19 cellular contexts compared by ENCODE assay signal in the genomic region with DNA sequence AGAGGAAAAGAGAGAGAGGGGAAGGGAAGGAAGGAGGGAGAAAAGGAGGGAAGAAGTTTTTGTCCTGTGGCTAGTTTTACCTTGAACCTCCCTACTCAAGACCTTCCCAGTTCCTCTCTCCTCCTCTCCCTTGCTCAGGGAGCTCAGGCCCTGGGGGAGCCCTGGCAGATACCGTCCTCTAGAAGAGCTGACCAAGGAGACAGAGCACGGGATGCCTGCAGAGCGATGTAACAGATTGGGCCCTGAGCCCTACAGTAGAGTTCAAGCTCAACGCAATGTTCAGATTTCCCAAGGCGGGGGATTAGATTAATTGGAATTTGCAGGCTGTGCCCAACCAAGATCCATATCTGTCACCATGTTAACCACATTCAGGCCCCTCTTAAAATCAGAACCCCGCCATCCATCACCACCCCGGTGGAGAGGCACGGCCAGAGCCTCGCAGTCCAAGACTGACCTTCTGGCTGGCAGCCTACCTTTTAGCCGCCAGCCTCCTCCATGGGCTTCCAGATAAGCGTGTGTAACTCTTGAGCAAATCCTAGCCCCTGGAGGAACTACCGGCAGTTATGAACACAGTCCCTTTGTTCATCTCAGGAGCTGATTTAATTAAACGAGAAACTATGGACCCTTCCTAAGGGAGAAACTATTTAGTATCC.
DNase-seq lines count a peak whose midpoint lies in the region; ATAC-seq and TF ChIP-seq lines count a peak whose summit lies in the region.
"Had no signal": no experiment of that assay in that cellular context is flagged by ENCODE, and none has a peak within 500 bp of the region (broad histone marks: within the 10 kb centered on the region; RNA-seq: fewer than 3 reads in every experiment).

No MANE protein-coding gene starts in this region.

- H2AK5ac ChIP-seq in IMR-90 (ENCODE audit: low read depth, low read length) (no peak overlapping the region), trophoblast cell (ENCODE audit: low read length) (no peak overlapping the region)

- H3K27me3 Mint-ChIP-seq in chondrocyte (ENCODE audit: low read depth) = no peaks in the 10 kb centered on the region

- H4K91ac ChIP-seq in IMR-90 (ENCODE audit: insufficient read depth, low read depth, low read length) = no peak overlapping the region
- peak overlapping the region; percentile 0 for H4K91ac ChIP-seq in trophoblast cell (ENCODE audit: low read depth, low read length)

- no peak overlapping the region for H3K4me2 ChIP-seq in IMR-90 (ENCODE audit: low read depth, low read length)
- H3K4me2 ChIP-seq in trophoblast cell (ENCODE audit: low read length) = no peak overlapping the region
- H3K4me2 ChIP-seq: KMS-11 had no signal

- no peak overlapping the region for H2AK9ac ChIP-seq in IMR-90 (replicated peaks; ENCODE audit: low read depth, low read length, poor library complexity)

- H3K4me3 Mint-ChIP-seq in chondrocyte (ENCODE audit: unreplicated experiment) = no peak overlapping the region
- H3K4me3 Mint-ChIP-seq in stimulated activated effector memory CD8-positive, alpha-beta T cell treated with anti-CD3 and anti-CD28 coated beads, Interleukin-12 subunit alpha, Interleukin-12 subunit beta, amount 100 ng/mL, for 72 hours = no peak overlapping the region

- H3K56ac ChIP-seq in IMR-90 (ENCODE audit: extremely low read depth, insufficient read depth, low read length) = no peak overlapping the region

- H2BK20ac ChIP-seq in IMR-90 (ENCODE audit: low read depth, low read length) = no peak overlapping the region

- TF ChIP-seq POLR2A in IMR-90 (IDR thresholded peaks at IDR 0.05; ENCODE audit: low read depth, low read length) = no peak

- H3K23ac ChIP-seq in IMR-90 (ENCODE audit: low read depth, low read length) (no peak overlapping the region), trophoblast cell (ENCODE audit: low read length) (no peak overlapping the region)

- H3K9me3 ChIP-seq in IMR-90 (ENCODE audit: control insufficient read depth, insufficient read depth, low read length) (no peaks in the 10 kb centered on the region), trophoblast cell (ENCODE audit: insufficient read depth, low read depth, low read length) (no peaks in the 10 kb centered on the region)
- H3K9me3 ChIP-seq: BE2C, Peyer's patch had no signal

- no peak for TF ChIP-seq RAD21 in IMR-90 (IDR thresholded peaks at IDR 0.05; ENCODE audit: low read length)

- H4K5ac ChIP-seq in IMR-90 (ENCODE audit: low read depth, low read length) = no peak overlapping the region

- H3K18ac ChIP-seq in IMR-90 (ENCODE audit: low read depth, low read length) = no peak overlapping the region
- H3K18ac ChIP-seq in trophoblast cell (ENCODE audit: low read length) = no peak overlapping the region

- peaks cover 3% of the 10 kb centered on the region for H3K9me3 Mint-ChIP-seq in chondrocyte (ENCODE audit: low read depth)
- H3K9me3 Mint-ChIP-seq in stimulated activated effector memory CD8-positive, alpha-beta T cell treated with anti-CD3 and anti-CD28 coated beads, Interleukin-12 subunit alpha, Interleukin-12 subunit beta, amount 100 ng/mL, for 72 hours = no peaks in the 10 kb centered on the region

- peak overlapping the region; percentile 18 for H3K27ac Mint-ChIP-seq in chondrocyte (ENCODE audit: unreplicated experiment)
- no peak overlapping the region for H3K27ac Mint-ChIP-seq in stimulated activated effector memory CD8-positive, alpha-beta T cell treated with anti-CD3 and anti-CD28 coated beads, Interleukin-12 subunit alpha, Interleukin-12 subunit beta, amount 100 ng/mL, for 72 hours

- TF ChIP-seq CTCF in AG10803 (conservative IDR thresholded peaks at IDR 0.05; ENCODE audit: low read length) (no peak), IMR-90 (conservative IDR thresholded peaks at IDR 0.05; ENCODE audit: low read depth, low read length) (no peak), chondrocyte (IDR thresholded peaks at IDR 0.05) (no peak)

- peaks cover 26% of the 10 kb centered on the region for H3K9me1 ChIP-seq in IMR-90 (ENCODE audit: insufficient read depth, low read length)

- peaks cover 3% of the 10 kb centered on the region for H3K36me3 Mint-ChIP-seq in chondrocyte (ENCODE audit: low read depth)
- H3K36me3 Mint-ChIP-seq in stimulated activated effector memory CD8-positive, alpha-beta T cell treated with anti-CD3 and anti-CD28 coated beads, Interleukin-12 subunit alpha, Interleukin-12 subunit beta, amount 100 ng/mL, for 72 hours = no peaks in the 10 kb centered on the region

- H3K4me1 ChIP-seq in IMR-90 (ENCODE audit: control insufficient read depth, insufficient read depth, low read length) = peaks cover 14% of the 10 kb centered on the region
- peaks cover 19 to 27% of the 10 kb centered on the region in 2 experiments for H3K4me1 ChIP-seq in trophoblast cell (ENCODE audit: control insufficient read depth in 1 of 2, insufficient read depth in 2 of 2, low read length in 2 of 2)

- H3K9ac ChIP-seq in IMR-90 (ENCODE audit: low read depth, low read length) (no peak overlapping the region), trophoblast cell (ENCODE audit: low read length) (no peak overlapping the region)
- H3K9ac ChIP-seq: KMS-11 had no signal

- H3K4ac ChIP-seq in IMR-90 (ENCODE audit: low read depth, low read length) (no peak overlapping the region; the same call in 1 of the 2 replicates), trophoblast cell (ENCODE audit: low read depth, low read length) (no peak overlapping the region)

- H2BK15ac ChIP-seq in IMR-90 (ENCODE audit: low read depth, low read length) = no peak overlapping the region

- dilution Hi-C loops in IMR-90 (cut with HindIII; ENCODE audit: low sequenced_read_pairs, unreplicated experiment) = no loop called here

- H3K4me1 Mint-ChIP-seq in chondrocyte (ENCODE audit: low read depth) = peaks cover 57% of the 10 kb centered on the region
- no peaks in the 10 kb centered on the region for H3K4me1 Mint-ChIP-seq in stimulated activated effector memory CD8-positive, alpha-beta T cell treated with anti-CD3 and anti-CD28 coated beads, Interleukin-12 subunit alpha, Interleukin-12 subunit beta, amount 100 ng/mL, for 72 hours

- H3K36me3 ChIP-seq in IMR-90 (ENCODE audit: control insufficient read depth, insufficient read depth, low read length) (no peaks in the 10 kb centered on the region), trophoblast cell (ENCODE audit: control insufficient read depth in 1 of 2, insufficient read depth in 2 of 2, low read length in 2 of 2) (peaks cover 4 to 5% of the 10 kb centered on the region in 2 experiments)
- H3K36me3 ChIP-seq: BE2C, Peyer's patch had no signal

- no peak for ATAC-seq in IMR-90 (ENCODE audit: low read depth)
- no peak for ATAC-seq in stimulated activated effector memory CD8-positive, alpha-beta T cell treated with anti-CD3 and anti-CD28 coated beads, Interleukin-12 subunit alpha, Interleukin-12 subunit beta, amount 100 ng/mL, for 72 hours

- no peak overlapping the region for H4K12ac ChIP-seq in trophoblast cell (ENCODE audit: low read depth, low read length)

- no peak overlapping the region for H2BK12ac ChIP-seq in trophoblast cell (ENCODE audit: low read length)

- DNase-seq in AG10803 (ENCODE audit: low read depth) = peak; percentile 33
- no peak for DNase-seq in IMR-90
- no peak for DNase-seq in chondrocyte (ENCODE audit: low spot score)
- DNase-seq in trophoblast cell = no peak
- no peak for DNase-seq in stimulated activated effector memory CD8-positive, alpha-beta T cell treated with anti-CD3 and anti-CD28 coated beads, Interleukin-12 subunit alpha, Interleukin-12 subunit beta, amount 100 ng/mL, for 72 hours (ENCODE audit: low spot score in 2 of 2)
- DNase-seq in NOMO-1 treated with DMSO at 0.1 percent for 48 hours (lab: John Stamatoyannopoulos, UW; ENCODE audit: unreplicated experiment) = no peak
- DNase-seq in superior temporal gyrus (ENCODE audit: extremely low spot score) = no peak
- DNase-seq in retina = no peak
- DNase-seq: ACHN, BE2C, DMS153, H7, NCI-H1417, NCI-H1930, NCI-H2171, NCI-H82, Peyer's patch, SHP77 had no signal

- no peak overlapping the region for H4K8ac ChIP-seq in IMR-90 (ENCODE audit: low read depth in 2 of 2, low read length in 2 of 2)
- no peak overlapping the region for H4K8ac ChIP-seq in trophoblast cell (ENCODE audit: low read depth, low read length)

- no peak overlapping the region for H3K4me3 ChIP-seq in AG10803 (ENCODE audit: low read length)
- no peak overlapping the region for H3K4me3 ChIP-seq in IMR-90 (ENCODE audit: insufficient read depth, low read depth, low read length)
- no peak overlapping the region for H3K4me3 ChIP-seq in trophoblast cell (ENCODE audit: low read depth, low read length)
- H3K4me3 ChIP-seq: Peyer's patch had no signal

- H3K27ac ChIP-seq in IMR-90 (ENCODE audit: insufficient read depth, low read length) (no peak overlapping the region), trophoblast cell (ENCODE audit: low read depth, low read length) (no peak overlapping the region)
- H3K27ac ChIP-seq: KMS-11, Peyer's patch had no signal

- H3K79me1 ChIP-seq in IMR-90 (ENCODE audit: low read depth in 1 of 2, low read length in 2 of 2) (peaks cover 0 to 7% of the 10 kb centered on the region in 2 experiments; a peak in 1 of 4 replicates), trophoblast cell (ENCODE audit: low read length) (peaks cover 2% of the 10 kb centered on the region)

- H2BK120ac ChIP-seq in IMR-90 (ENCODE audit: low read depth, low read length) (peak overlapping the region; percentile 6; the same call in 1 of the 2 replicates), trophoblast cell (ENCODE audit: insufficient read depth, low read length, poor library complexity) (no peak overlapping the region)

- in situ Hi-C loops in IMR-90 (cut with MboI; ENCODE audit: low sequenced_read_pairs) = no loop called here

- POLR2A ChIA-PET in IMR-90 (lab: Charles Lee; ENCODE audit: unreplicated experiment) = no interaction called here

- H3K27me3 ChIP-seq in IMR-90 (ENCODE audit: control insufficient read depth, insufficient read depth, low read length) (no peaks in the 10 kb centered on the region), trophoblast cell (ENCODE audit: insufficient read depth, low read length) (no peaks in the 10 kb centered on the region)
- H3K27me3 ChIP-seq: BE2C, Peyer's patch had no signal

- H3K14ac ChIP-seq in IMR-90 (replicated peaks; ENCODE audit: low read depth, low read length) = no peak overlapping the region
- H3K14ac ChIP-seq in trophoblast cell (ENCODE audit: low read length) = no peak overlapping the region

- no peaks in the 10 kb centered on the region for H4K20me1 ChIP-seq in IMR-90 (ENCODE audit: insufficient read depth, low read length)

- H2AFZ ChIP-seq in IMR-90 (replicated peaks; ENCODE audit: low read length, poor library complexity) (no peak overlapping the region), trophoblast cell (ENCODE audit: insufficient read depth, low read length, poor library complexity) (no peak overlapping the region)

- H3K79me2 ChIP-seq in trophoblast cell (ENCODE audit: control insufficient read depth, insufficient read depth, low read length, poor library complexity) = no peaks in the 10 kb centered on the region

- CTCF ChIA-PET in IMR-90 (lab: Yijun Ruan, JAX) = no interaction called here

- intact Hi-C loops in IMR-90 (cut with micrococcal nuclease) = no loop called here

- 89% methylated on average over 3 of the region's 13 CpGs; no CpG with 5 or more reads in 1 of the 2 experiments for WGBS in IMR-90 (ENCODE audit: extremely low coverage in 2 of 2, insufficient read length in 1 of 2), 2 experiments
- no CpG with 5 or more reads among the region's 13 CpGs for WGBS in trophoblast cell (ENCODE audit: extremely low coverage, insufficient coverage, insufficient read length)

- H2BK5ac ChIP-seq in IMR-90 (ENCODE audit: low read depth, low read length, poor library complexity, severe bottlenecking) = no peak overlapping the region
- no peak overlapping the region for H2BK5ac ChIP-seq in trophoblast cell (ENCODE audit: low read depth, low read length, poor library complexity)

- BruUV-seq in IMR-90 (replicated peaks; lab: Mats Ljungman, UMichigan) = no TSS peak
